1 cellular context compared by ENCODE assay signal in the genomic region with DNA sequence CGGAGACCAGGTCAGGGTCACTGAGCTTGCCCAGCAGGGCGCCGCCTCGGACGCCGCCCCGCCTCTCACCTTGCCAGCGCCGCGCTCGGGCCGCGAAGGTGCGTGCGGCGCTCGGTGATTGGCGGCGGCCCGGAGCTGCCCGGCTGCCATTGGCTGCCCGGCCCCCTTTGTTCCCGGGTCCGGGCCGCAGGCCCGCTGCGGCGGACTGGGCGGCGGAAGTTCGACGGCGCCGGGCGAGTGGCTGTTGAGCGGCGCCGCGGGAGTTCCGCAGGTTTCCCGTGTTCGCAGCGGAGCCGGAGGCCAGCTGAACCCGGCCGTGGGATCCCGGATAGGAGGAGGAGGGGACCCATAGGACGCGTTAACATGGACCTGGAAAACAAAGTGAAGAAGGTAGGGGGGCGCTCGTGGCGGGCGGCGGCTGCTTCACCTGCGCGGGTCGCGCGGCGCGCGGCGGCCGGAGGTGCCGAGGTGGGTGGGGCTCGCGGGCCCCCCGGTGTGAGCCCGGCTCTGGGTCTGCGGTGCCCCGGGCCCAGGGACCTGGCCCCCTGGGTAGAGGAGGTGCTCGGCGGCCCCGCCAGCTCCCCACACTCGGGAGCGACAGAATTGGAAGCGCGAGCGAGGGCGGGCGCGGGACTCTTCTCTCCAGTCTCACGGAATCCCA.
TF ChIP-seq lines count a peak whose summit lies in the region.

TES (plus strand) TSS at position 195 of the 661 bp plus-strand sequence; CDS start at position 364, 169 bp downstream.

TF ChIP-seq in HepG2, 621 proteins besides CTCF, POLR2A, EP300 and RAD21 (continued from another document and continues in another):
- no peak for TF ChIP-seq ZNF280B (CRISPR knock-in tag; IDR thresholded peaks at IDR 0.05; ENCODE audit: borderline replicate concordance)
- TF ChIP-seq, protein P1, sequence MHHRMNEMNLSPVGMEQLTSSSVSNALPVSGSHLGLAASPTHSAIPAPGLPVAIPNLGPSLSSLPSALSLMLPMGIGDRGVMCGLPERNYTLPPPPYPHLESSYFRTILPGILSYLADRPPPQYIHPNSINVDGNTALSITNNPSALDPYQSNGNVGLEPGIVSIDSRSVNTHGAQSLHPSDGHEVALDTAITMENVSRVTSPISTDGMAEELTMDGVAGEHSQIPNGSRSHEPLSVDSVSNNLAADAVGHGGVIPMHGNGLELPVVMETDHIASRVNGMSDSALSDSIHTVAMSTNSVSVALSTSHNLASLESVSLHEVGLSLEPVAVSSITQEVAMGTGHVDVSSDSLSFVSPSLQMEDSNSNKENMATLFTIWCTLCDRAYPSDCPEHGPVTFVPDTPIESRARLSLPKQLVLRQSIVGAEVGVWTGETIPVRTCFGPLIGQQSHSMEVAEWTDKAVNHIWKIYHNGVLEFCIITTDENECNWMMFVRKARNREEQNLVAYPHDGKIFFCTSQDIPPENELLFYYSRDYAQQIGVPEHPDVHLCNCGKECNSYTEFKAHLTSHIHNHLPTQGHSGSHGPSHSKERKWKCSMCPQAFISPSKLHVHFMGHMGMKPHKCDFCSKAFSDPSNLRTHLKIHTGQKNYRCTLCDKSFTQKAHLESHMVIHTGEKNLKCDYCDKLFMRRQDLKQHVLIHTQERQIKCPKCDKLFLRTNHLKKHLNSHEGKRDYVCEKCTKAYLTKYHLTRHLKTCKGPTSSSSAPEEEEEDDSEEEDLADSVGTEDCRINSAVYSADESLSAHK (CRISPR knock-in tag; IDR thresholded peaks at IDR 0.05; ENCODE audit: borderline replicate concordance), result no peak
- TF ChIP-seq NFYC (CRISPR knock-in tag; IDR thresholded peaks at IDR 0.05), result peak; percentile 64
- TF ChIP-seq SNAI1 (CRISPR knock-in tag; IDR thresholded peaks at IDR 0.05; ENCODE audit: borderline replicate concordance), result no peak
- 0 out of 2 replicates have a peak, but pooled peaks have one; percentile 31 for TF ChIP-seq ZNF746 (CRISPR knock-in tag; IDR thresholded peaks at IDR 0.05)
- TF ChIP-seq ASH2L (IDR thresholded peaks at IDR 0.05; ENCODE audit: insufficient read length, low read depth, low read length), result peak; percentile 19
- no peak for TF ChIP-seq KLF13 (CRISPR knock-in tag; IDR thresholded peaks at IDR 0.05)
- TF ChIP-seq SIN3A (IDR thresholded peaks at IDR 0.05; ENCODE audit: borderline replicate concordance, low read depth, low read length), result no peak
- 0 out of 2 replicates have a peak, but pooled peaks have one; percentile 26 for TF ChIP-seq ZNF274 (CRISPR knock-in tag; IDR thresholded peaks at IDR 0.05)
- no peak for TF ChIP-seq MZF1 (CRISPR knock-in tag; IDR thresholded peaks at IDR 0.05; ENCODE audit: borderline replicate concordance)
- TF ChIP-seq RARG (CRISPR knock-in tag; IDR thresholded peaks at IDR 0.05; ENCODE audit: low read depth), result no peak
- no peak for TF ChIP-seq NR2F6 (IDR thresholded peaks at IDR 0.05)
- TF ChIP-seq NR2F6 (CRISPR knock-in tag; IDR thresholded peaks at IDR 0.05), result peak; percentile 34; the same call in 1 of the 2 replicates
- no peak for TF ChIP-seq SRF (IDR thresholded peaks at IDR 0.05; ENCODE audit: low read depth, low read length)
- no peak for TF ChIP-seq NCOA1 (CRISPR knock-in tag; IDR thresholded peaks at IDR 0.05)
- TF ChIP-seq AHR (CRISPR knock-in tag; IDR thresholded peaks at IDR 0.05), result no peak
- no peak for TF ChIP-seq ZBTB7A (CRISPR knock-in tag; IDR thresholded peaks at IDR 0.05)
- TF ChIP-seq ZNF704 (CRISPR knock-in tag; IDR thresholded peaks at IDR 0.05; ENCODE audit: borderline replicate concordance), result no peak
- TF ChIP-seq SP1 (IDR thresholded peaks at IDR 0.05), result no peak
- no peak for TF ChIP-seq SP1 (CRISPR knock-in tag; IDR thresholded peaks at IDR 0.05)
- no peak for TF ChIP-seq ZIK1 (CRISPR knock-in tag; IDR thresholded peaks at IDR 0.05; ENCODE audit: borderline replicate concordance, low read depth)
- TF ChIP-seq ARID5B (CRISPR knock-in tag; IDR thresholded peaks at IDR 0.05), result no peak
- no peak for TF ChIP-seq NFKB2 (CRISPR knock-in tag; IDR thresholded peaks at IDR 0.05; ENCODE audit: borderline replicate concordance)
- TF ChIP-seq, protein P2, sequence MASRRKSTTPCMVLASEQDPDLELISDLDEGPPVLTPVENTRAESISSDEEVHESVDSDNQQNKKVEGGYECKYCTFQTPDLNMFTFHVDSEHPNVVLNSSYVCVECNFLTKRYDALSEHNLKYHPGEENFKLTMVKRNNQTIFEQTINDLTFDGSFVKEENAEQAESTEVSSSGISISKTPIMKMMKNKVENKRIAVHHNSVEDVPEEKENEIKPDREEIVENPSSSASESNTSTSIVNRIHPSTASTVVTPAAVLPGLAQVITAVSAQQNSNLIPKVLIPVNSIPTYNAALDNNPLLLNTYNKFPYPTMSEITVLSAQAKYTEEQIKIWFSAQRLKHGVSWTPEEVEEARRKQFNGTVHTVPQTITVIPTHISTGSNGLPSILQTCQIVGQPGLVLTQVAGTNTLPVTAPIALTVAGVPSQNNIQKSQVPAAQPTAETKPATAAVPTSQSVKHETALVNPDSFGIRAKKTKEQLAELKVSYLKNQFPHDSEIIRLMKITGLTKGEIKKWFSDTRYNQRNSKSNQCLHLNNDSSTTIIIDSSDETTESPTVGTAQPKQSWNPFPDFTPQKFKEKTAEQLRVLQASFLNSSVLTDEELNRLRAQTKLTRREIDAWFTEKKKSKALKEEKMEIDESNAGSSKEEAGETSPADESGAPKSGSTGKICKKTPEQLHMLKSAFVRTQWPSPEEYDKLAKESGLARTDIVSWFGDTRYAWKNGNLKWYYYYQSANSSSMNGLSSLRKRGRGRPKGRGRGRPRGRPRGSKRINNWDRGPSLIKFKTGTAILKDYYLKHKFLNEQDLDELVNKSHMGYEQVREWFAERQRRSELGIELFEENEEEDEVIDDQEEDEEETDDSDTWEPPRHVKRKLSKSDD (CRISPR knock-in tag; IDR thresholded peaks at IDR 0.05; ENCODE audit: low read depth), result no peak
- no peak for TF ChIP-seq SUZ12 (IDR thresholded peaks at IDR 0.05; ENCODE audit: low read depth, low read length)
- TF ChIP-seq HMGA1 (CRISPR knock-in tag; conservative IDR thresholded peaks at IDR 0.05), result no peak
- TF ChIP-seq ZNF772 (CRISPR knock-in tag; IDR thresholded peaks at IDR 0.05), result no peak
- TF ChIP-seq ZNF703 (CRISPR knock-in tag; IDR thresholded peaks at IDR 0.05; ENCODE audit: borderline replicate concordance), result no peak
- no peak for TF ChIP-seq LRRFIP1 (CRISPR knock-in tag; conservative IDR thresholded peaks at IDR 0.05)
- TF ChIP-seq ZSCAN12 (CRISPR knock-in tag; IDR thresholded peaks at IDR 0.05), result no peak
- no peak for TF ChIP-seq ZNF10 (CRISPR knock-in tag; IDR thresholded peaks at IDR 0.05; ENCODE audit: borderline replicate concordance, low read depth)
- no peak for TF ChIP-seq CENPT (CRISPR knock-in tag; IDR thresholded peaks at IDR 0.05; ENCODE audit: low read depth)
- no peak for TF ChIP-seq ZKSCAN8 (CRISPR knock-in tag; IDR thresholded peaks at IDR 0.05; ENCODE audit: borderline replicate concordance)
- TF ChIP-seq, protein P3, sequence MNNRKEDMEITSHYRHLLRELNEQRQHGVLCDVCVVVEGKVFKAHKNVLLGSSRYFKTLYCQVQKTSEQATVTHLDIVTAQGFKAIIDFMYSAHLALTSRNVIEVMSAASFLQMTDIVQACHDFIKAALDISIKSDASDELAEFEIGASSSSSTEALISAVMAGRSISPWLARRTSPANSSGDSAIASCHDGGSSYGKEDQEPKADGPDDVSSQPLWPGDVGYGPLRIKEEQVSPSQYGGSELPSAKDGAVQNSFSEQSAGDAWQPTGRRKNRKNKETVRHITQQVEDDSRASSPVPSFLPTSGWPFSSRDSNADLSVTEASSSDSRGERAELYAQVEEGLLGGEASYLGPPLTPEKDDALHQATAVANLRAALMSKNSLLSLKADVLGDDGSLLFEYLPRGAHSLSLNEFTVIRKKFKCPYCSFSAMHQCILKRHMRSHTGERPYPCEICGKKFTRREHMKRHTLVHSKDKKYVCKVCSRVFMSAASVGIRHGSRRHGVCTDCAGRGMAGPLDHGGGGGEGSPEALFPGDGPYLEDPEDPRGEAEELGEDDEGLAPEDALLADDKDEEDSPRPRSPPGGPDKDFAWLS (CRISPR knock-in tag; IDR thresholded peaks at IDR 0.05; ENCODE audit: borderline replicate concordance), result no peak
